Comparison of ENCODE assay signal across 8 cellular contexts in genomic region chr17:75033346-75034235, GRCh38. TPM values are rescaled to one million over a fixed set of nuclear protein-coding genes. Genes with fewer than 3 reads are reported as not detected.
DNase-seq lines count a peak whose midpoint lies in the region; ATAC-seq, FAIRE-seq and TF ChIP-seq lines count a peak whose summit lies in the region.

No MANE protein-coding gene starts in this region.

- H3K4me1 ChIP-seq in small intestine (ENCODE audit: control insufficient read depth in 2 of 2, insufficient read depth in 1 of 2, low read depth in 1 of 2, low read length in 1 of 2), result no peaks in the 10 kb centered on the region

- 0 to 1% (median 0%) methylated on average over 34 to 36 of the region's 36 CpGs for WGBS in small intestine, 3 donors

- peaks cover 0 to 2% of the 10 kb centered on the region in 2 donors for H3K36me3 ChIP-seq in small intestine (ENCODE audit: control insufficient read depth in 2 of 2, insufficient read depth in 2 of 2, low read length in 2 of 2)

- no peaks in the 10 kb centered on the region for H3K27me3 ChIP-seq in small intestine (ENCODE audit: control insufficient read depth in 2 of 2, insufficient read depth in 2 of 2, low read length in 2 of 2)

- no peak for FAIRE-seq in small intestine (lab: Jason Lieb, UNC)

- no peaks in the 10 kb centered on the region for H3K9me3 ChIP-seq in small intestine (ENCODE audit: control insufficient read depth, low read depth)

- H3K4me3 ChIP-seq in small intestine (ENCODE audit: low read depth in 1 of 2, low read length in 2 of 2), result peak overlapping the region in 1 of 2 donors; percentile 35

- DNase-seq in NCI-H226, result peak; percentile 90
- DNase-seq in caudate nucleus (lab: John Stamatoyannopoulos, UW), result peak in 60 of 61 donors; percentile 47 to 96 (median 84)
- DNase-seq in inferior parietal cortex (ENCODE audit: extremely low spot score), result peak; percentile 97
- DNase-seq in small intestine, result peak; percentile 83

- H3K27ac ChIP-seq in caudate nucleus (ENCODE audit: low read depth, low read length) (peak overlapping the region; percentile 96), small intestine (ENCODE audit: low read depth in 1 of 2, low read length in 1 of 2) (peak overlapping the region in 1 of 2 donors; percentile 92)

- TF ChIP-seq POLR2A in GM18505 (IDR thresholded peaks at IDR 0.05; ENCODE audit: borderline replicate concordance, extremely low read depth, insufficient read depth, insufficient read length), result no peak

- ATAC-seq in GM18505 (IDR thresholded peaks at IDR 0.05; ENCODE audit: unreplicated experiment) (peak; percentile 45), HG03159 (IDR thresholded peaks at IDR 0.05; ENCODE audit: unreplicated experiment) (peak; percentile 39), HG03457 (IDR thresholded peaks at IDR 0.05; ENCODE audit: unreplicated experiment) (no peak)
- peak; percentile 39 to 48 for ATAC-seq in activated CD4-positive, CD25-positive, alpha-beta regulatory T cell treated with anti-CD3 and anti-CD28 coated beads, Interleukin-2, amount 50 U/mL, for 24 hours

RNA-seq across cellular contexts. Expression of gene ATP5PD, which starts 13.2 kb away (rescaled TPM):
- polyA plus RNA-seq in small intestine, result 100 to 1,000 TPM; 494 to 919 (median 724) TPM

RNA-seq across cellular contexts. Expression of gene KCTD2, which starts 13.4 kb away (rescaled TPM):
- 10 to 100 TPM; 12.3 to 18.0 (median 13.8) TPM for polyA plus RNA-seq in small intestine

RNA-seq across cellular contexts. Expression of gene MRPL58, which starts 21.1 kb away (rescaled TPM):
- 10 to 100 TPM; 42.7 to 73.0 (median 48.8) TPM for polyA plus RNA-seq in small intestine

RNA-seq across cellular contexts. Expression of gene CDR2L, which starts 46.2 kb away (rescaled TPM):
- polyA plus RNA-seq in small intestine, result 10 to 100 TPM; 25.4 to 39.6 (median 28.9) TPM

RNA-seq across cellular contexts. Expression of gene SLC16A5, which starts 54.2 kb away (rescaled TPM):
- polyA plus RNA-seq in small intestine, result 10 to 100 TPM; 23.5 to 35.4 (median 32.2) TPM
